9 cellular contexts compared by ENCODE assay signal in the genomic region with DNA sequence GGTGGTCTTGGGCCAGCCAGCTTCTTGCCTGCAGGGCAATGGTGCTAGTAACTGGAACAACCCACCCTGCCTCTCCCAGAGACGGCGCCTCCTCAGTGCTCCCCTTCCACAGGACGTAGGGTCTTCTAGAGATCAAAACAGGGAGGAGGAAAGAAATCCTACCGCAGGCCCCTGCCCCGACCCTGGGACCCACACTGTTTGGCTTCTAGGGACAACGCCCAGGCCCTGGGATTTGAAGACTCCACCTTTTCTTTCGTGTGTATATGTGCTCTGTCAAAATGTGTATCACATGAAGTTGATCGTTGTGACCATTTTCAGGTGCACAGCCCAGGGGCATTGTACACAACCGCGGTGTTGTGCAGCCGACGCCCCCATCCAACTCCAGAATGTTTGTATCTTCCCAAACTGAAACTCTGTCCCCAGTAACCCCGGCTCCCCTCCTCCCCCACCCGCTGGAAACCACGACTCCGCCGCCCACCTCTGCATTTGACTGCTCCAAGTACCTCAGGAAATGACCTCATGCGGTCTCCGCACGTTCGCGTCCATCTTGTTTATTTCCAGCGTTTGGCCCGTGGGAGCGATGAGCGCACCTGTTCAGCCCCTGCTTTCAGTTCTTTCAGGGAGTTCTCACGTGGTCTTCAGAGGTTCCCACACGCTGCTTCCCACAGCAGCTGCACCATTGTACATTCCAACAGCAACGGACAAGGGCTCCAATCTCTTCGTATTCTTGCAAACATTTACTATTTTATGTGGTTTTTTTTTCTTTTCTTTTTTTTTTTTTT. TPM values are rescaled to one million over a fixed set of nuclear protein-coding genes. Genes with fewer than 3 reads are reported as not detected.
DNase-seq lines count a peak whose midpoint lies in the region; ATAC-seq and TF ChIP-seq lines count a peak whose summit lies in the region.
"Had no signal": no experiment of that assay in that cellular context is flagged by ENCODE, and none has a peak within 500 bp of the region (broad histone marks: within the 10 kb centered on the region; RNA-seq: fewer than 3 reads in every experiment).

No MANE protein-coding gene starts in this region.

- H3K9me3 Mint-ChIP-seq in activated CD4-positive, alpha-beta T cell treated with anti-CD3 and anti-CD28 coated beads, Interleukin-2, amount 10 ng/mL, durations not matched to agents 24 days and 14 days = peaks cover 12% of the 10 kb centered on the region

- intact Hi-C loops in activated CD4-positive, alpha-beta T cell treated with anti-CD3 and anti-CD28 coated beads, Interleukin-2, amount 10 ng/mL, durations not matched to agents 24 days and 14 days (cut with micrococcal nuclease) = loop anchor here (1.0 to 5.0 kb wide), 5 partner anchors 38 to 188 kb away; no protein-coding TSS in a partner anchor

- peaks cover 9% of the 10 kb centered on the region for H3K36me3 Mint-ChIP-seq in activated CD4-positive, alpha-beta T cell treated with anti-CD3 and anti-CD28 coated beads, Interleukin-2, amount 10 ng/mL, durations not matched to agents 24 days and 14 days (ENCODE audit: low read depth)

- peak overlapping the region; percentile 98 for H3K27ac ChIP-seq in DOHH2 (ENCODE audit: low read depth, low read length)

- peaks cover 7% of the 10 kb centered on the region; the same call in 1 of the 2 replicates for H3K27me3 ChIP-seq in DOHH2 (ENCODE audit: control insufficient read depth, low read length)

- H3K4me3 Mint-ChIP-seq in activated CD4-positive, alpha-beta T cell treated with anti-CD3 and anti-CD28 coated beads, Interleukin-2, amount 10 ng/mL, durations not matched to agents 24 days and 14 days = peak overlapping the region; percentile 83

- peaks cover 29% of the 10 kb centered on the region for H3K36me3 ChIP-seq in DOHH2 (ENCODE audit: control insufficient read depth, low read length)

- H3K4me3 ChIP-seq in DOHH2 (ENCODE audit: low read length) (peak overlapping the region; percentile 96), fibroblast of pulmonary artery (replicated peaks; ENCODE audit: low read depth, low read length) (no peak overlapping the region)
- H3K4me3 ChIP-seq in Jurkat, Clone E6-1 (ENCODE audit: low read length) = peak overlapping the region; percentile 83

- peaks cover 38% of the 10 kb centered on the region for H3K4me1 ChIP-seq in DOHH2 (ENCODE audit: control insufficient read depth, low read length)

- ATAC-seq in GM21390 (IDR thresholded peaks at IDR 0.05; ENCODE audit: unreplicated experiment) = peak; percentile 58

- H3K27me3 Mint-ChIP-seq in activated CD4-positive, alpha-beta T cell treated with anti-CD3 and anti-CD28 coated beads, Interleukin-2, amount 10 ng/mL, durations not matched to agents 24 days and 14 days = peaks cover 71% of the 10 kb centered on the region

- peak overlapping the region; percentile 97 for H3K4me2 ChIP-seq in DOHH2 (ENCODE audit: low read length)

- H4K20me1 ChIP-seq in DOHH2 (ENCODE audit: control insufficient read depth, insufficient read depth, low read depth, low read length) = no peaks in the 10 kb centered on the region

- peaks cover 50% of the 10 kb centered on the region for H3K79me2 ChIP-seq in DOHH2 (ENCODE audit: control insufficient read depth, low read length)

- H3K9me2 ChIP-seq in DOHH2 (replicated peaks; ENCODE audit: control insufficient read depth, low read length) = no peaks in the 10 kb centered on the region

- H3K9me3 ChIP-seq in DOHH2 (ENCODE audit: control insufficient read depth, insufficient read depth, low read length) = peaks cover 12% of the 10 kb centered on the region

- TF ChIP-seq CTCF in DOHH2 (IDR thresholded peaks at IDR 0.05; ENCODE audit: low read depth, low read length, poor library complexity, severe bottlenecking) (no peak), fibroblast of pulmonary artery (IDR thresholded peaks at IDR 0.05; ENCODE audit: low read length, missing control alignments) (no peak)

- peak; percentile 100 for DNase-seq in Jurkat, Clone E6-1 (ENCODE audit: low read depth, low spot score)
- DNase-seq in activated CD4-positive, alpha-beta T cell treated with anti-CD3 and anti-CD28 coated beads, Interleukin-2, amount 10 ng/mL, durations not matched to agents 24 days and 14 days = peak; percentile 86
- peak; percentile 11 for DNase-seq in fibroblast of pulmonary artery (ENCODE audit: low read depth)
- DNase-seq in stimulated activated CD8-positive, alpha-beta memory T cell treated with anti-CD3 and anti-CD28 coated beads, Interleukin-4, amount 100 ng/mL, for 4 hours (ENCODE audit: low read depth in 2 of 2, low spot score in 1 of 2) = peak; percentile 41 to 58
- no peak for DNase-seq in iPS-NIHi11 (ENCODE audit: low spot score)
- no peak for DNase-seq in NCI-H187 treated with DMSO at 0.1 percent for 48 hours (lab: John Stamatoyannopoulos, UW)

- peak overlapping the region; percentile 65 for H3K27ac Mint-ChIP-seq in activated CD4-positive, alpha-beta T cell treated with anti-CD3 and anti-CD28 coated beads, Interleukin-2, amount 10 ng/mL, durations not matched to agents 24 days and 14 days

- H3F3A ChIP-seq in DOHH2 (ENCODE audit: control insufficient read depth, insufficient read depth) = peaks cover 14% of the 10 kb centered on the region

- peaks cover 10% of the 10 kb centered on the region for H3K4me1 Mint-ChIP-seq in activated CD4-positive, alpha-beta T cell treated with anti-CD3 and anti-CD28 coated beads, Interleukin-2, amount 10 ng/mL, durations not matched to agents 24 days and 14 days

RNA-seq across cellular contexts. Expression of gene BHLHE23, which starts 3.4 kb away (rescaled TPM):
- polyA plus RNA-seq in Jurkat, Clone E6-1 (2012; ENCODE audit: insufficient read depth, insufficient read length) = 2.4 TPM
- total RNA-seq in activated CD4-positive, alpha-beta T cell treated with anti-CD3 and anti-CD28 coated beads, Interleukin-2, amount 10 ng/mL, durations not matched to agents 24 days and 14 days = not detected in 2 replicates
- total RNA-seq: pulmonary artery endothelial cell had no signal

RNA-seq across cellular contexts. Expression of gene SLC17A9, which starts 57.7 kb away (rescaled TPM):
- polyA plus RNA-seq in Jurkat, Clone E6-1 (2012; ENCODE audit: insufficient read depth, insufficient read length) = 3.1 TPM
- total RNA-seq in activated CD4-positive, alpha-beta T cell treated with anti-CD3 and anti-CD28 coated beads, Interleukin-2, amount 10 ng/mL, durations not matched to agents 24 days and 14 days = 13.0 and 14.0 TPM in 2 replicates

Comparison
In these comparisons a context has a peak if more than half of its experiments do, and no peak if none do; other contexts are left out.
1. DNase-seq: peak in Jurkat, Clone E6-1 (single experiment), activated CD4-positive, alpha-beta T cell treated with anti-CD3 and anti-CD28 coated beads, Interleukin-2, amount 10 ng/mL, durations not matched to agents 24 days and 14 days (single experiment), fibroblast of pulmonary artery (single experiment) and stimulated activated CD8-positive, alpha-beta memory T cell treated with anti-CD3 and anti-CD28 coated beads, Interleukin-4, amount 100 ng/mL, for 4 hours (2 of 2); none in iPS-NIHi11 (single experiment) and NCI-H187 treated with DMSO at 0.1 percent for 48 hours (single experiment).